Comparison of ENCODE assay signal across 1 cellular context in genomic region chr19:4327252-4327876, GRCh38.
TF ChIP-seq lines count a peak whose summit lies in the region.

No MANE protein-coding gene starts in this region.

TF ChIP-seq in SK-N-SH, 30 proteins besides CTCF, POLR2A, EP300 and RAD21 (continued from another document):
- no peak for TF ChIP-seq USF1 (IDR thresholded peaks at IDR 0.05; ENCODE audit: borderline replicate concordance, low read depth)
